In the genomic region with DNA sequence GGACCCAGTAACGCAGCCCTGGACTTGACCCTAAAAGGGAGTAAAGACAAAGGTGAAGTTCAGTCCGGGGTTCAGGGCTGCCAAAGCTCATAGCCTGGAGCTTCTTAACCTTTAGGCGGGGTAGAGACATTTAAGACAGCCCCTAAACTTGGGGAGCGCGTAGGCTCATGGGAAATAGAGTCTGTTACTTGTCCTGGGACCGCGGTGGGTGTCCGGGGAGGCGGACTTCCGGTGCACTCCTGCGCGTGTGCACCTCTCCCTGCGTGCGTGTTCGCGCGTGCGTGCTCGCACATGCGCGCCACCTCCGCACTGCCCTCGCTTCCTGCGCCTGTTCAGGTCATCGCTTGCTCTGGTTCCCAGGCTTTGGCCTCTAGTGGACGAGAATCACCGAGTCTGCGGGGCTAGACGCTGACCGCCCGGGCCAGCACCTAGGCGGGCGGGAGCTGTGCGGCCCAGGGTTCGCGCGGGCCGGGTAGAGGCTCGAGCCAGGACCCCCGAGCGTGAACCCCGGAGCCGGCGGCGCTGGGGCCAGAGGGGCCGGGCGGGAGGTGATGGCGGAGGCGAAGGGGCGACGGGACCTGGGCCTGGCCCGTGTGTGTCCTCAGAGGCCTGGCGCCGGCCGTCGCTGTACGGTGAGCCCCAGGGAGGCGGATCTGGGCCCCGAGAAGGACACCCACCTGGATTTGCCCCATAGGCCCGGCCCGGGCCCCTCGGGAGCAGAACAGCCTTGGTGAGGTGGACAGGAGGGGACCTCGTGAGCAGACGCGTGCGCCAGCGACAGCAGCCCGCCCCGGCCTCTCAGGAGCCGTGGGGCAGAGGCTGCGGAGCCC, we compare ENCODE assay signal across 8 cellular contexts. TPM values are rescaled to one million over a fixed set of nuclear protein-coding genes. Genes with fewer than 3 reads are reported as not detected.
DNase-seq lines count a peak whose midpoint lies in the region; ATAC-seq and TF ChIP-seq lines count a peak whose summit lies in the region.
"Not testable (repeated sequence)": the region's sequence is repeated elsewhere in the genome, so short reads cannot be mapped to it uniquely, and the experiment has no call there.

No MANE protein-coding gene starts in this region.

- POLR2A ChIA-PET in activated CD4-positive, alpha-beta T cell treated with anti-CD3 and anti-CD28 coated beads, Interleukin-2, amount 10 ng/mL, durations not matched to agents 7 days and 5 days (lab: Charles Lee) = not testable (repeated sequence)

- H3K4me1 Mint-ChIP-seq in activated CD4-positive, alpha-beta T cell treated with anti-CD3 and anti-CD28 coated beads, Interleukin-2, amount 10 ng/mL, durations not matched to agents 7 days and 5 days = peaks cover 23% of the 10 kb centered on the region

- not testable (repeated sequence) for H3K9me3 ChIP-seq in left lung

- TF ChIP-seq CTCF in left lung (IDR thresholded peaks at IDR 0.05) = not testable (repeated sequence)

- H3K27me3 ChIP-seq in left lung = not testable (repeated sequence)

- peak overlapping the region; percentile 89 to 90 for H3K27ac ChIP-seq in left lung

- DNase-seq in C1 segment of cervical spinal cord (lab: John Stamatoyannopoulos, UW) (peak; percentile 48 to 89 (median 82)), NCI-H526 treated with DMSO at 0.1 percent for 48 hours (lab: John Stamatoyannopoulos, UW) (peak; percentile 84), dedifferentiated amniotic fluid mesenchymal stem cell (ENCODE audit: extremely low spot score) (peak; percentile 66), left lung (peak; percentile 91 to 94)
- peak; percentile 90 for DNase-seq in activated CD4-positive, alpha-beta T cell treated with anti-CD3 and anti-CD28 coated beads, Interleukin-2, amount 10 ng/mL, durations not matched to agents 7 days and 5 days
- DNase-seq in stimulated activated CD4-positive, alpha-beta T cell treated with anti-CD3 and anti-CD28 coated beads, Interleukin-2, amount 100 ng/mL, for 24 hours = peak; percentile 84 to 92

- H3K27me3 Mint-ChIP-seq in activated CD4-positive, alpha-beta T cell treated with anti-CD3 and anti-CD28 coated beads, Interleukin-2, amount 10 ng/mL, durations not matched to agents 7 days and 5 days = not testable (repeated sequence)

- not testable (repeated sequence) for H3K36me3 ChIP-seq in left lung

- CTCF ChIA-PET in activated CD4-positive, alpha-beta T cell treated with anti-CD3 and anti-CD28 coated beads, Interleukin-2, amount 10 ng/mL, durations not matched to agents 7 days and 5 days (lab: Charles Lee) = not testable (repeated sequence)

- H3K9me3 Mint-ChIP-seq in activated CD4-positive, alpha-beta T cell treated with anti-CD3 and anti-CD28 coated beads, Interleukin-2, amount 10 ng/mL, durations not matched to agents 7 days and 5 days = not testable (repeated sequence)

- intact Hi-C loops in left lung (cut with DNase I) = not testable (repeated sequence)

- H3K4me1 ChIP-seq in left lung = not testable (repeated sequence)

- H3K4me3 ChIP-seq in left lung = peak overlapping the region; percentile 90 to 94

- H3K36me3 Mint-ChIP-seq in activated CD4-positive, alpha-beta T cell treated with anti-CD3 and anti-CD28 coated beads, Interleukin-2, amount 10 ng/mL, durations not matched to agents 7 days and 5 days (ENCODE audit: low read depth) = not testable (repeated sequence)

- peak overlapping the region; percentile 90 for H3K4me3 Mint-ChIP-seq in activated CD4-positive, alpha-beta T cell treated with anti-CD3 and anti-CD28 coated beads, Interleukin-2, amount 10 ng/mL, durations not matched to agents 7 days and 5 days

- peak; percentile 97 for ATAC-seq in GM19351 (IDR thresholded peaks at IDR 0.05; ENCODE audit: unreplicated experiment)
- peak; percentile 98 for ATAC-seq in HG03469 (IDR thresholded peaks at IDR 0.05; ENCODE audit: unreplicated experiment)
- peak; percentile 100 for ATAC-seq in left lung

- H3K27ac Mint-ChIP-seq in activated CD4-positive, alpha-beta T cell treated with anti-CD3 and anti-CD28 coated beads, Interleukin-2, amount 10 ng/mL, durations not matched to agents 7 days and 5 days = peak overlapping the region; percentile 90

RNA-seq across cellular contexts. Expression of gene SPDYE16, which starts 6.1 kb away (rescaled TPM):
- total RNA-seq in activated CD4-positive, alpha-beta T cell treated with anti-CD3 and anti-CD28 coated beads, Interleukin-2, amount 10 ng/mL, durations not matched to agents 7 days and 5 days = under 1 TPM; 0.30 to 0.58 TPM
- under 1 TPM in 1 of 2 donors, not detected in 1; 0.26 TPM for total RNA-seq in left lung

RNA-seq across cellular contexts. Expression of gene UPK3B, which starts 38.9 kb away (rescaled TPM):
- 1 to 10 TPM; 1.3 to 1.5 TPM for total RNA-seq in activated CD4-positive, alpha-beta T cell treated with anti-CD3 and anti-CD28 coated beads, Interleukin-2, amount 10 ng/mL, durations not matched to agents 7 days and 5 days
- 10 to 100 TPM in 1 of 2 donors, 1 to 10 TPM in 1; 5.5 to 15.9 TPM for total RNA-seq in left lung

Comparison
In these comparisons a context has a peak if more than half of its experiments do, and no peak if none do; other contexts are left out.
1. Peak in every context shown above with its lines: DNase-seq, ATAC-seq, H3K4me3 ChIP-seq and H3K27ac ChIP-seq.